1 cellular context compared by ENCODE assay signal in genomic region chr5:14204785-14205321, GRCh38.
A peak's percentile ranks its signal among the peaks of the same experiment; 100 is the strongest.
TF ChIP-seq lines count a peak whose summit lies in the region.

No MANE protein-coding gene starts in this region.

TF ChIP-seq in HepG2, 621 proteins besides CTCF, POLR2A, EP300 and RAD21 (continued from another document):
- peak; percentile 29; the same call in 1 of the 2 replicates for TF ChIP-seq FOXP4 (CRISPR knock-in tag; IDR thresholded peaks at IDR 0.05)
- no peak for TF ChIP-seq ZNF570 (CRISPR knock-in tag; IDR thresholded peaks at IDR 0.05; ENCODE audit: borderline replicate concordance)
- TF ChIP-seq PPARG (CRISPR knock-in tag; conservative IDR thresholded peaks at IDR 0.05), result peak; percentile 31; the same call in 1 of the 2 replicates
- TF ChIP-seq SOX6 (IDR thresholded peaks at IDR 0.05), result no peak
- TF ChIP-seq SOX6 (CRISPR knock-in tag; IDR thresholded peaks at IDR 0.05), result peak; percentile 52
- TF ChIP-seq ETV5 (CRISPR knock-in tag; IDR thresholded peaks at IDR 0.05; ENCODE audit: borderline replicate concordance), result peak; percentile 76; the same call in 1 of the 2 replicates
- no peak for TF ChIP-seq IRF1 (CRISPR knock-in tag; IDR thresholded peaks at IDR 0.05; ENCODE audit: low read depth)
- TF ChIP-seq ERF (CRISPR knock-in tag; IDR thresholded peaks at IDR 0.05), result peak; percentile 31; the same call in 1 of the 2 replicates
- TF ChIP-seq TEF (CRISPR knock-in tag; IDR thresholded peaks at IDR 0.05), result peak; percentile 94; the same call in 1 of the 2 replicates
- peak; percentile 59; the same call in 1 of the 2 replicates for TF ChIP-seq AHDC1 (CRISPR knock-in tag; IDR thresholded peaks at IDR 0.05; ENCODE audit: borderline replicate concordance)
- 0 out of 2 replicates have a peak, but pooled peaks have one; percentile 35 for TF ChIP-seq KAT8 (CRISPR knock-in tag; IDR thresholded peaks at IDR 0.05)
- 0 out of 2 replicates have a peak, but pooled peaks have one; percentile 33 for TF ChIP-seq RCOR2 (CRISPR knock-in tag; IDR thresholded peaks at IDR 0.05)
- TF ChIP-seq POLR2AphosphoS2 (IDR thresholded peaks at IDR 0.05; ENCODE audit: low read depth, low read length), result no peak
- TF ChIP-seq TRIM24 (CRISPR knock-in tag; IDR thresholded peaks at IDR 0.05), result no peak
- TF ChIP-seq HDAC2 (CRISPR knock-in tag; IDR thresholded peaks at IDR 0.05), result peak; percentile 62; the same call in 1 of the 2 replicates
- no peak for TF ChIP-seq SSRP1 (CRISPR knock-in tag; IDR thresholded peaks at IDR 0.05)
- peak; percentile 63; the same call in 1 of the 2 replicates for TF ChIP-seq TBX2 (CRISPR knock-in tag; IDR thresholded peaks at IDR 0.05; ENCODE audit: borderline replicate concordance)
- no peak for TF ChIP-seq HNRNPUL1 (IDR thresholded peaks at IDR 0.05; ENCODE audit: low read depth, low read length)
- peak; percentile 39; the same call in 1 of the 2 replicates for TF ChIP-seq NCOA2 (CRISPR knock-in tag; IDR thresholded peaks at IDR 0.05)
- no peak for TF ChIP-seq SMC3 (IDR thresholded peaks at IDR 0.05; ENCODE audit: low read length)
- peak; percentile 86 for TF ChIP-seq ELF3 (CRISPR knock-in tag; IDR thresholded peaks at IDR 0.05)
- TF ChIP-seq ZNF3 (CRISPR knock-in tag; IDR thresholded peaks at IDR 0.05), result peak; percentile 33; the same call in 1 of the 2 replicates
- TF ChIP-seq ZNF567 (CRISPR knock-in tag; IDR thresholded peaks at IDR 0.05; ENCODE audit: borderline replicate concordance), result no peak
- TF ChIP-seq KMT2B (CRISPR knock-in tag; IDR thresholded peaks at IDR 0.05), result peak; percentile 65; the same call in 1 of the 2 replicates
- peak; percentile 78 for TF ChIP-seq GATAD2A (CRISPR knock-in tag; IDR thresholded peaks at IDR 0.05)
- TF ChIP-seq CEBPB (IDR thresholded peaks at IDR 0.05; ENCODE audit: borderline replicate concordance, low read depth, low read length), result peak; percentile 51; the same call in 1 of the 2 replicates
- 0 out of 2 replicates have a peak, but pooled peaks have one; percentile 31 for TF ChIP-seq POGZ (CRISPR knock-in tag; IDR thresholded peaks at IDR 0.05)
- no peak for TF ChIP-seq HMGXB3 (CRISPR knock-in tag; IDR thresholded peaks at IDR 0.05; ENCODE audit: borderline replicate concordance)
- TF ChIP-seq FOSL2 (CRISPR knock-in tag; IDR thresholded peaks at IDR 0.05), result peak; percentile 27; the same call in 1 of the 2 replicates
- TF ChIP-seq MYNN (CRISPR knock-in tag; IDR thresholded peaks at IDR 0.05; ENCODE audit: low read depth), result no peak
- no peak for TF ChIP-seq NR2F6 (IDR thresholded peaks at IDR 0.05)
- peak; percentile 22; the same call in 1 of the 2 replicates for TF ChIP-seq NR2F6 (CRISPR knock-in tag; IDR thresholded peaks at IDR 0.05)
- no peak for TF ChIP-seq RARG (CRISPR knock-in tag; IDR thresholded peaks at IDR 0.05; ENCODE audit: low read depth)
- TF ChIP-seq HNF1B (CRISPR knock-in tag; IDR thresholded peaks at IDR 0.05), result peak; percentile 82
- no peak for TF ChIP-seq PRMT3 (CRISPR knock-in tag; IDR thresholded peaks at IDR 0.05; ENCODE audit: borderline replicate concordance, low read depth)
- peak; percentile 68; the same call in 1 of the 2 replicates for TF ChIP-seq KMT2A (CRISPR knock-in tag; IDR thresholded peaks at IDR 0.05)
- no peak for TF ChIP-seq IRX3 (CRISPR knock-in tag; IDR thresholded peaks at IDR 0.05; ENCODE audit: borderline replicate concordance, low read depth)
- no peak for TF ChIP-seq ZNF839 (CRISPR knock-in tag; IDR thresholded peaks at IDR 0.05; ENCODE audit: borderline replicate concordance)
- no peak for TF ChIP-seq HNRNPL (IDR thresholded peaks at IDR 0.05; ENCODE audit: low read depth, low read length)
- no peak for TF ChIP-seq MYPOP (CRISPR knock-in tag; IDR thresholded peaks at IDR 0.05)
- 0 out of 2 replicates have a peak, but pooled peaks have one; percentile 9 for TF ChIP-seq GFI1 (CRISPR knock-in tag; IDR thresholded peaks at IDR 0.05; ENCODE audit: borderline replicate concordance)
- peak; percentile 24; the same call in 1 of the 2 replicates for TF ChIP-seq ZNF331 (CRISPR knock-in tag; IDR thresholded peaks at IDR 0.05)
